In genomic region chr22:30420401-30421178, GRCh38 we compare ENCODE assay signal across 9 cellular contexts. TPM values are rescaled to one million over a fixed set of nuclear protein-coding genes. Genes with fewer than 3 reads are reported as not detected.
DNase-seq lines count a peak whose midpoint lies in the region; ATAC-seq and TF ChIP-seq lines count a peak whose summit lies in the region.
"Had no signal": no experiment of that assay in that cellular context is flagged by ENCODE, and none has a peak within 500 bp of the region (broad histone marks: within the 10 kb centered on the region; RNA-seq: fewer than 3 reads in every experiment).

No MANE protein-coding gene starts in this region.

- H3K9me3 ChIP-seq in Caco-2: no peaks in the 10 kb centered on the region

- H3K27me3 Mint-ChIP-seq in Caco-2 (ENCODE audit: insufficient read depth, unreplicated experiment) (no peaks in the 10 kb centered on the region), osteocyte (ENCODE audit: unreplicated experiment) (no peaks in the 10 kb centered on the region)

- CTCF ChIA-PET in Caco-2 (lab: Charles Lee): interaction anchor here (0.6 kb wide), 1 partner anchor 28 kb away, joined by 3 read pairs; no protein-coding TSS in a partner anchor

- H3K4me1 ChIP-seq in Caco-2: peaks cover 72% of the 10 kb centered on the region

- no TSS peak for BruUV-seq in Caco-2 (replicated peaks; lab: Mats Ljungman, UMichigan)

- DNase-seq in Caco-2: no peak
- peak; percentile 73 for DNase-seq in RPMI7951 (ENCODE audit: low read depth)
- peak; percentile 79 for DNase-seq in epithelial cell of esophagus (ENCODE audit: low read depth)
- DNase-seq in osteocyte (ENCODE audit: extremely low spot score, unreplicated experiment): no peak
- no peak for DNase-seq in NCI-H1092 treated with DMSO at 0.1 percent for 48 hours (lab: John Stamatoyannopoulos, UW)
- no peak for DNase-seq in DMS153 (lab: John Stamatoyannopoulos, UW)
- no peak for DNase-seq in activated CD4-positive, alpha-beta T cell treated with anti-CD3 and anti-CD28 coated beads, Interleukin-2, amount 50 U/mL, for 1 hour
- DNase-seq: head of caudate nucleus had no signal

- intact Hi-C loops in Caco-2 (cut with micrococcal nuclease; ENCODE audit: unreplicated experiment): no loop called here

- H3K27ac Mint-ChIP-seq in Caco-2 (ENCODE audit: unreplicated experiment): peak overlapping the region; percentile 64
- H3K27ac Mint-ChIP-seq in osteocyte (ENCODE audit: unreplicated experiment): peak overlapping the region; percentile 82

- POLR2A ChIA-PET in Caco-2 (lab: Charles Lee): no interaction called here

- no peak overlapping the region for H3K4me3 ChIP-seq in Caco-2 (ENCODE audit: low read depth, low read length)
- no peak overlapping the region for H3K4me3 ChIP-seq in epithelial cell of esophagus (ENCODE audit: low read length)

- no peaks in the 10 kb centered on the region for H3K27me3 ChIP-seq in Caco-2 (replicated peaks; ENCODE audit: control insufficient read depth, insufficient read depth, low read length)

- H3K4me1 Mint-ChIP-seq in Caco-2 (ENCODE audit: low read depth, unreplicated experiment) (peaks cover 41% of the 10 kb centered on the region), osteocyte (ENCODE audit: unreplicated experiment) (peaks cover 43% of the 10 kb centered on the region)

- peak overlapping the region; percentile 16 for H3K4me3 Mint-ChIP-seq in Caco-2 (ENCODE audit: unreplicated experiment)
- H3K4me3 Mint-ChIP-seq in osteocyte (ENCODE audit: unreplicated experiment): no peak overlapping the region

- ATAC-seq in HG03442 (IDR thresholded peaks at IDR 0.05; ENCODE audit: unreplicated experiment): no peak

- H3K9me3 Mint-ChIP-seq in Caco-2 (ENCODE audit: unreplicated experiment) (no peaks in the 10 kb centered on the region), osteocyte (ENCODE audit: unreplicated experiment) (no peaks in the 10 kb centered on the region)

- H3K36me3 ChIP-seq in Caco-2 (ENCODE audit: control insufficient read depth, insufficient read depth, low read length): peaks cover 1% of the 10 kb centered on the region; the same call in 1 of the 2 replicates

- H3K36me3 Mint-ChIP-seq in Caco-2 (ENCODE audit: insufficient read depth, unreplicated experiment): peaks cover 26% of the 10 kb centered on the region
- H3K36me3 Mint-ChIP-seq in osteocyte (ENCODE audit: unreplicated experiment): peaks cover 30% of the 10 kb centered on the region

- TF ChIP-seq CTCF in Caco-2 (IDR thresholded peaks at IDR 0.05; ENCODE audit: insufficient read depth in 1 of 2, low read depth in 1 of 2, low read length in 1 of 2, severe bottlenecking in 1 of 2, unreplicated experiment in 1 of 2) (no peak), epithelial cell of esophagus (IDR thresholded peaks at IDR 0.05; ENCODE audit: insufficient read depth, low read depth, low read length, missing control alignments) (no peak), osteocyte (IDR thresholded peaks at IDR 0.05) (no peak)

RNA-seq across cellular contexts. Expression of gene MTFP1, which starts 5.0 kb away (rescaled TPM):
- total RNA-seq in Caco-2 (2022) (20.6 and 23.0 TPM in 2 replicates), osteocyte (8.4 and 10.5 TPM in 2 replicates)
- total RNA-seq in RPMI7951 (2014; rRNA removed; shearing (Covaris generic)): 40.4 and 66.1 TPM in 2 replicates

RNA-seq across cellular contexts. Expression of gene SEC14L2, which starts 23.8 kb away (rescaled TPM):
- total RNA-seq in Caco-2 (2022): 9.4 and 11.0 TPM in 2 replicates
- 9.7 and 15.3 TPM in 2 replicates for total RNA-seq in RPMI7951 (2014; rRNA removed; shearing (Covaris generic))
- 14.9 and 19.0 TPM in 2 replicates for total RNA-seq in osteocyte

RNA-seq across cellular contexts. Expression of gene RNF215, which starts 33.4 kb away (rescaled TPM):
- total RNA-seq in Caco-2 (2022): 12.8 and 14.2 TPM in 2 replicates
- total RNA-seq in RPMI7951 (2014; rRNA removed; shearing (Covaris generic)): 9.8 and 10.0 TPM in 2 replicates
- 36.1 and 36.6 TPM in 2 replicates for total RNA-seq in osteocyte

RNA-seq across cellular contexts. Expression of gene SEC14L3, which starts 51.2 kb away (rescaled TPM):
- total RNA-seq in Caco-2 (2022): not detected in 2 replicates
- total RNA-seq in RPMI7951 (2014; rRNA removed; shearing (Covaris generic)): not detected in 2 replicates
- total RNA-seq in osteocyte: not detected in 2 replicates

Comparison
In these comparisons a context has a peak if more than half of its experiments do, and no peak if none do; other contexts are left out.
1. DNase-seq: peak in RPMI7951 (single experiment) and epithelial cell of esophagus (single experiment); none in Caco-2 (0 of 2), osteocyte (single experiment), NCI-H1092 treated with DMSO at 0.1 percent for 48 hours (single experiment), DMS153 (single experiment) and activated CD4-positive, alpha-beta T cell treated with anti-CD3 and anti-CD28 coated beads, Interleukin-2, amount 50 U/mL, for 1 hour (single experiment).